8 cellular contexts compared by ENCODE assay signal in the genomic region with DNA sequence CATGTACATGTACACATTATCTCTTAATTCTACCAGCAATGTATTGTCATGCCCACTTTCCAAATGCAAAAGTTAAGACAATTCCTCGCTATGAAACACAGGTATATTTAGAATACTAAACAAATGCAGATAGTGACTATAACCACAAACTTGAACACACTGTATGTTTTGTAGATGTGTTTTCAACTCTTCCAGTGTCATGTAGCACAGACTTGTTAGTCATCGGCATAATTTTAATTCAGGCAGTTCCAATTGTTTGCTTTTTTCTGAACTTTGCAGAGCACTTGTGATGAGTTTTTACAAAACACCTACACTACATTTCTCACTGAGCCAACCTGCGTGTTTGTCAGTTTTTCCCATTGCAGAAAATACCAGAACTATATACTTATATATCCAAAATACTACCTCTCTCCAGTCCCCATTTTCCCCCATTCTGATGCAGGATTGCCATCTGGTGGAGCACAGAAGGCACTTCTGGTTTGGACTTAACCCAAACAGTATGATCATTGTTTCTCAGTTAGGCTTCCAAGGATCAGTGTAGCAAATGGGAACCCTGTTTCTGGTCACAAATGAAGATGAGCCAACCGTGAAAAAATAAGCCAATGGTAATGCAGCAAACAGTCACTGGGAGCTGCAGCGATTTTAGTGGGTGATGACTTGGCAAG.
A peak's percentile ranks its signal among the peaks of the same experiment; 100 is the strongest.
DNase-seq lines count a peak whose midpoint lies in the region; ATAC-seq lines count a peak whose summit lies in the region.

No MANE protein-coding gene starts in this region.

- H3K36me3 Mint-ChIP-seq in activated naive CD8-positive, alpha-beta T cell treated with anti-CD3 and anti-CD28 coated beads for 36 hours: no peaks in the 10 kb centered on the region

- DNase-seq in DMS153 treated with DMSO at 0.1 percent for 48 hours (lab: John Stamatoyannopoulos, UW; ENCODE audit: unreplicated experiment): peak; percentile 45
- DNase-seq in NT2/D1 (ENCODE audit: low read depth, low spot score): peak; percentile 27
- peak; percentile 96 for DNase-seq in medulla oblongata (ENCODE audit: extremely low spot score)
- DNase-seq in GM19238 (ENCODE audit: insufficient read length, low spot score): no peak
- DNase-seq in stimulated activated CD4-positive, alpha-beta T cell treated with anti-CD3 and anti-CD28 coated beads, Interleukin-15, amount 100 ng/mL, for 24 hours: no peak
- DNase-seq in activated naive CD8-positive, alpha-beta T cell treated with anti-CD3 and anti-CD28 coated beads for 36 hours: no peak

- H3K4me1 Mint-ChIP-seq in activated naive CD8-positive, alpha-beta T cell treated with anti-CD3 and anti-CD28 coated beads for 36 hours: no peaks in the 10 kb centered on the region

- no peaks in the 10 kb centered on the region for H3K27me3 ChIP-seq in NT2/D1 (ENCODE audit: insufficient read depth, insufficient read length)

- no peak overlapping the region for H3K4me3 Mint-ChIP-seq in activated naive CD8-positive, alpha-beta T cell treated with anti-CD3 and anti-CD28 coated beads for 36 hours

- peaks cover 3% of the 10 kb centered on the region for H3K27me3 Mint-ChIP-seq in activated naive CD8-positive, alpha-beta T cell treated with anti-CD3 and anti-CD28 coated beads for 36 hours

- no peak overlapping the region for H3K27ac Mint-ChIP-seq in activated naive CD8-positive, alpha-beta T cell treated with anti-CD3 and anti-CD28 coated beads for 36 hours

- peak overlapping the region; percentile 43 for H3K27ac ChIP-seq in cingulate gyrus (ENCODE audit: low read depth, low read length)

- H3K9me3 Mint-ChIP-seq in activated naive CD8-positive, alpha-beta T cell treated with anti-CD3 and anti-CD28 coated beads for 36 hours: no peaks in the 10 kb centered on the region

- H3K9ac ChIP-seq in NT2/D1 (ENCODE audit: insufficient read length, low read depth): no peak overlapping the region

- no peaks in the 10 kb centered on the region for H3K36me3 ChIP-seq in NT2/D1 (ENCODE audit: insufficient read depth, insufficient read length, low read length)

- H3K4me3 ChIP-seq in NT2/D1 (ENCODE audit: insufficient read length, low read depth): no peak overlapping the region

- ATAC-seq in HG03354 (IDR thresholded peaks at IDR 0.05; ENCODE audit: poor library complexity, severe bottlenecking, unreplicated experiment): peak; percentile 65

- no peaks in the 10 kb centered on the region for H3K9me3 ChIP-seq in NT2/D1 (ENCODE audit: insufficient read depth, low read length)

- no peaks in the 10 kb centered on the region for H3K4me1 ChIP-seq in NT2/D1 (ENCODE audit: insufficient read depth, insufficient read length)

Comparison
In these comparisons a context has a peak if more than half of its experiments do, and no peak if none do; other contexts are left out.
1. DNase-seq: peak in DMS153 treated with DMSO at 0.1 percent for 48 hours (single experiment), NT2/D1 (single experiment) and medulla oblongata (single experiment); none in GM19238 (single experiment), stimulated activated CD4-positive, alpha-beta T cell treated with anti-CD3 and anti-CD28 coated beads, Interleukin-15, amount 100 ng/mL, for 24 hours (single experiment) and activated naive CD8-positive, alpha-beta T cell treated with anti-CD3 and anti-CD28 coated beads for 36 hours (single experiment).